Comparison of ENCODE assay signal across 1 cellular context in the genomic region with DNA sequence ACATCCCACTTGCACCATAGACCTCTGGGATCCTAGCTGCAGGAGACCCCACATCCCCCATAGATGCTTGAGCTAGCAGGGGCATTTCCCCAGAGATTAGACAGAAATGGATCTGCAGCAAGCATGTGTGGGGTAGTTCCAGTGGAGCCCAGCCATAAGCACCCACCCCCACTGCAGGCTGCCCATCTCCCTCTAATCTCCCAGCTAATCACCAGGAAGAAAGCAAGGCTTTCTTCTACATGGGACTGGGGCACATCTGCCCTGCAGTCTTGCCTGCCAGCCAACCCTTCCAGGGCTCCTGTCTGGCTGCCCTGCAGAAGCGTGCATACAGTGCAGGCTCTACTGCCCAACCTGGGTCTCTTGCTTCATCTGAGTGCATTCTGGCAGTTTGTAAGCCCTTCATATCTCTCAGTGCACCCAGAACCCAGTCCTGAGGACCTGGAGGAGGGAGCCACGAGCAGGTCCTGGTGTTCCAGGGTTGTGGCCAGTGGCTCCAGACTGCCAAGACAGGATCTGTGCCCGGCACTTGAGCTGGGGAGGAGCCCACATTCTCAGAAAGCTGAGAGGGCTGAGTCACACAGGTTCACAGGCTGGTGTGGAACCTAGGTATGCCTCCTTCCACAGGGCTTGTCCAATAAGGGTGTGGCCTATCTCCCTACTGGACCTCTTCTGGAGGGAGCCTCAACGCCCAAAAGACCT.
TF ChIP-seq lines count a peak whose summit lies in the region.

No MANE protein-coding gene starts in this region.

TF ChIP-seq in HCT116, 20 proteins besides CTCF, POLR2A, EP300 and RAD21:
- TF ChIP-seq FOSL1 (IDR thresholded peaks at IDR 0.05; ENCODE audit: low read depth) (no peak; the same call in 1 of the 2 replicates), JUND (IDR thresholded peaks at IDR 0.05) (peak; percentile 42)
